Comparison of ENCODE assay signal across 9 cellular contexts in the genomic region with DNA sequence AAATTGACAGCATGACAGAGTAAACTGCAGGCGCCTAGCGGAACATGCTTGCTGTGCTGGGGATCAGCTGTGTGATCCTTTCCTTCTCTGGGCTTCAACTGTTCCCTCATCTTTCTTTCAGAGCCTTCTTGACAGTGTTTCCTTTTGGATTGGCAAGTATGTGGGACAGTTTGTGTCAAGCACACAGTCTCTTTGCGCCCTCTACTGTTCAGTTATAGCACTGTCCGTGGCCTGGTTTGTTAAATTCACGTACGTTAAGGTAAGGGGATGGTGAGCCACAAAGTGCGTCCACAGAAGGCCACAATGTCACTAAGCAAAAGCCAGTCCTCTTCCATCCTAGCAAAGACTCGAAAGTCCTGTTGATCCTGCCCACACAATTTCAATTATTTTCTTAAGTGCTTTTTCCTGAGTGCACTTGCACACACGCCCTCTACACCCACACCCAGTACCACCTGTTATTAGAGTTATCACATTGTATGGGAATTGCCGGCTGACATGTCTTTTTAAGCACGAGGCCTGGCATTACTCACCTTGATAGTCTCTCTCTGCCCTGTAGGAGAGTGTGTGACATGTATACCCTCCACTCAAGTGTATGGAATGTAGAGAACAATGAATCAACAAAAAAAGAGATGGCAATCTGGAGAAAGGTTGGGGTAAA. TPM values are rescaled to one million over a fixed set of nuclear protein-coding genes. Genes with fewer than 3 reads are reported as not detected.
A peak's percentile ranks its signal among the peaks of the same experiment; 100 is the strongest.
DNase-seq lines count a peak whose midpoint lies in the region; ATAC-seq and TF ChIP-seq lines count a peak whose summit lies in the region.
"Had no signal": no experiment of that assay in that cellular context is flagged by ENCODE, and none has a peak within 500 bp of the region (broad histone marks: within the 10 kb centered on the region; RNA-seq: fewer than 3 reads in every experiment).

No MANE protein-coding gene starts in this region.

- H2AFZ ChIP-seq in DND-41 (ENCODE audit: low read depth, low read length) = no peak overlapping the region

- no peaks in the 10 kb centered on the region for H3K36me3 ChIP-seq in DND-41 (ENCODE audit: insufficient read depth, low read length)
- H3K36me3 ChIP-seq in heart left ventricle = no peaks in the 10 kb centered on the region
- no peaks in the 10 kb centered on the region for H3K36me3 ChIP-seq in prostate gland

- H4K20me1 ChIP-seq in DND-41 (ENCODE audit: insufficient read depth, low read length) = no peaks in the 10 kb centered on the region

- H3K27me3 Mint-ChIP-seq in activated T-helper 2 cell treated with anti-CD3 and anti-CD28 coated beads, Interferon-gamma antibody, Interleukin-2, Interleukin-4, amounts not matched to agents 10 μg/mL and 5 μg/mL and 100 μg/mL, durations not matched to agents 14 hours and 24 hours and 36 hours (ENCODE audit: low read depth) = peaks cover 23% of the 10 kb centered on the region

- H3K9me3 Mint-ChIP-seq in activated T-helper 2 cell treated with anti-CD3 and anti-CD28 coated beads, Interferon-gamma antibody, Interleukin-2, Interleukin-4, amounts not matched to agents 10 μg/mL and 5 μg/mL and 100 μg/mL, durations not matched to agents 14 hours and 24 hours and 36 hours = no peaks in the 10 kb centered on the region
- H3K9me3 Mint-ChIP-seq: activated naive CD8-positive, alpha-beta T cell treated with anti-CD3 and anti-CD28 coated beads, Interleukin-2, amount 10 ng/mL, durations not matched to agents 7 days and 5 days had no signal

- ATAC-seq in DND-41 (ENCODE audit: insufficient read depth, low read depth) (peak; percentile 97), GM19395 (IDR thresholded peaks at IDR 0.05; ENCODE audit: unreplicated experiment) (peak; percentile 91), HG03520 (IDR thresholded peaks at IDR 0.05; ENCODE audit: unreplicated experiment) (peak; percentile 84), heart left ventricle (peak; percentile 46 to 92 (median 86))

- no peak overlapping the region for H3K4me3 Mint-ChIP-seq in activated T-helper 2 cell treated with anti-CD3 and anti-CD28 coated beads, Interferon-gamma antibody, Interleukin-2, Interleukin-4, amounts not matched to agents 10 μg/mL and 5 μg/mL and 100 μg/mL, durations not matched to agents 14 hours and 24 hours and 36 hours (ENCODE audit: low read depth)
- H3K4me3 Mint-ChIP-seq: activated naive CD8-positive, alpha-beta T cell treated with anti-CD3 and anti-CD28 coated beads, Interleukin-2, amount 10 ng/mL, durations not matched to agents 7 days and 5 days had no signal

- no peaks in the 10 kb centered on the region for H3K27me3 ChIP-seq in DND-41 (ENCODE audit: insufficient read depth, low read length, poor library complexity)
- H3K27me3 ChIP-seq in heart left ventricle = peaks cover 0 to 2% (median 0%) of the 10 kb centered on the region in 9 donors
- no peaks in the 10 kb centered on the region for H3K27me3 ChIP-seq in prostate gland (replicated peaks; ENCODE audit: insufficient read depth)

- 12 to 15% (median 15%) methylated on average over 11 of the region's 11 CpGs for WGBS in heart left ventricle, 4 donors
- WGBS in prostate gland = 21% methylated on average over 11 of the region's 11 CpGs

- TF ChIP-seq CTCF in DND-41 (IDR thresholded peaks at IDR 0.05; ENCODE audit: borderline replicate concordance, extremely low read depth, low read length, poor library complexity, severe bottlenecking) = peak; percentile 91
- TF ChIP-seq CTCF in heart left ventricle (IDR thresholded peaks at IDR 0.05) = peak; percentile 66 to 89 (median 84)
- TF ChIP-seq CTCF in prostate gland (IDR thresholded peaks at IDR 0.05) = peak; percentile 51 to 94 (median 84)

- DNase-seq in DND-41 = peak; percentile 66
- DNase-seq in NCI-H524 (lab: John Stamatoyannopoulos, UW) = peak; percentile 73 to 90
- DNase-seq in activated T-helper 2 cell treated with anti-CD3 and anti-CD28 coated beads, Interferon-gamma antibody, Interleukin-2, Interleukin-4, amounts not matched to agents 10 μg/mL and 5 μg/mL and 100 μg/mL, durations not matched to agents 14 hours and 24 hours and 36 hours (ENCODE audit: low spot score) = peak; percentile 24
- DNase-seq in heart left ventricle = peak in 3 of 5 donors; percentile 36 to 40 (median 39)
- peak; percentile 75 for DNase-seq in prostate gland (ENCODE audit: low spot score)
- no peak for DNase-seq in GOT3 (lab: John Stamatoyannopoulos, UW)
- DNase-seq: activated naive CD8-positive, alpha-beta T cell treated with anti-CD3 and anti-CD28 coated beads, Interleukin-2, amount 10 ng/mL, durations not matched to agents 7 days and 5 days had no signal

- H3K4me3 ChIP-seq in DND-41 (ENCODE audit: low read depth in 1 of 2, low read length in 2 of 2) = no peak overlapping the region
- H3K4me3 ChIP-seq in heart left ventricle = no peak overlapping the region
- H3K4me3 ChIP-seq in prostate gland = no peak overlapping the region

- no peak overlapping the region for H3K27ac ChIP-seq in DND-41 (ENCODE audit: low read length)
- H3K27ac ChIP-seq in heart left ventricle = no peak overlapping the region
- no peak overlapping the region for H3K27ac ChIP-seq in prostate gland

- no peak for TF ChIP-seq POLR2A in heart left ventricle (IDR thresholded peaks at IDR 0.05)
- TF ChIP-seq POLR2A in prostate gland (IDR thresholded peaks at IDR 0.05) = no peak

- no peaks in the 10 kb centered on the region for H3K4me1 Mint-ChIP-seq in activated T-helper 2 cell treated with anti-CD3 and anti-CD28 coated beads, Interferon-gamma antibody, Interleukin-2, Interleukin-4, amounts not matched to agents 10 μg/mL and 5 μg/mL and 100 μg/mL, durations not matched to agents 14 hours and 24 hours and 36 hours (ENCODE audit: low read depth)

- no peaks in the 10 kb centered on the region for H3K4me1 ChIP-seq in DND-41 (ENCODE audit: insufficient read depth, low read length)
- no peaks in the 10 kb centered on the region for H3K4me1 ChIP-seq in heart left ventricle
- no peaks in the 10 kb centered on the region for H3K4me1 ChIP-seq in prostate gland (replicated peaks)

- no peaks in the 10 kb centered on the region for H3K36me3 Mint-ChIP-seq in activated T-helper 2 cell treated with anti-CD3 and anti-CD28 coated beads, Interferon-gamma antibody, Interleukin-2, Interleukin-4, amounts not matched to agents 10 μg/mL and 5 μg/mL and 100 μg/mL, durations not matched to agents 14 hours and 24 hours and 36 hours (ENCODE audit: low read depth)
- H3K36me3 Mint-ChIP-seq: activated naive CD8-positive, alpha-beta T cell treated with anti-CD3 and anti-CD28 coated beads, Interleukin-2, amount 10 ng/mL, durations not matched to agents 7 days and 5 days had no signal

- no peak overlapping the region for H3K9ac ChIP-seq in DND-41 (ENCODE audit: low read depth, low read length)

- no peak overlapping the region for H3K4me2 ChIP-seq in DND-41 (ENCODE audit: insufficient read depth, low read length)

- H3K9me3 ChIP-seq in DND-41 (ENCODE audit: insufficient read depth, low read length, severe bottlenecking) (no peaks in the 10 kb centered on the region), heart left ventricle (no peaks in the 10 kb centered on the region), prostate gland (no peaks in the 10 kb centered on the region)

- H3K79me2 ChIP-seq in DND-41 (ENCODE audit: insufficient read depth, low read length) = no peaks in the 10 kb centered on the region

- H3K27ac Mint-ChIP-seq in activated T-helper 2 cell treated with anti-CD3 and anti-CD28 coated beads, Interferon-gamma antibody, Interleukin-2, Interleukin-4, amounts not matched to agents 10 μg/mL and 5 μg/mL and 100 μg/mL, durations not matched to agents 14 hours and 24 hours and 36 hours = no peak overlapping the region
- H3K27ac Mint-ChIP-seq: activated naive CD8-positive, alpha-beta T cell treated with anti-CD3 and anti-CD28 coated beads, Interleukin-2, amount 10 ng/mL, durations not matched to agents 7 days and 5 days had no signal

- intact Hi-C loops in activated T-helper 2 cell treated with anti-CD3 and anti-CD28 coated beads, Interferon-gamma antibody, Interleukin-2, Interleukin-4, amounts not matched to agents 10 μg/mL and 5 μg/mL and 100 μg/mL, durations not matched to agents 14 hours and 24 hours and 36 hours (cut with micrococcal nuclease) = loop anchor here (2.0 kb wide), 1 partner anchor 80 kb away; no protein-coding TSS in a partner anchor
- intact Hi-C loops in heart left ventricle (cut with DNase I) (loop anchor here in 5 of 10 donors (2.0 to 10.0 kb wide), 4 partner anchors 78 to 278 kb away; no protein-coding TSS in a partner anchor), prostate gland (cut with DNase I) (no loop called here)

RNA-seq across cellular contexts. Expression of a gene that starts 22.5 kb away (rescaled TPM):
- total RNA-seq in activated T-helper 2 cell treated with anti-CD3 and anti-CD28 coated beads, Interferon-gamma antibody, Interleukin-2, Interleukin-4, amounts not matched to agents 10 μg/mL and 5 μg/mL and 100 μg/mL, durations not matched to agents 14 hours and 24 hours and 36 hours = 9.2 and 9.4 TPM in 2 replicates
- total RNA-seq in heart left ventricle (10 to 100 TPM; 22.1 to 77.0 (median 52.3) TPM), prostate gland (10 to 100 TPM; 11.0 to 16.3 TPM)
- 10 to 100 TPM in 1 of 2 donors, 1 to 10 TPM in 1; 6.9 to 14.6 TPM for polyA plus RNA-seq in heart left ventricle
- total RNA-seq: activated naive CD8-positive, alpha-beta T cell treated with anti-CD3 and anti-CD28 coated beads, Interleukin-2, amount 10 ng/mL, durations not matched to agents 7 days and 5 days had no signal
